Comparison of ENCODE assay signal across 8 cellular contexts in the genomic region with DNA sequence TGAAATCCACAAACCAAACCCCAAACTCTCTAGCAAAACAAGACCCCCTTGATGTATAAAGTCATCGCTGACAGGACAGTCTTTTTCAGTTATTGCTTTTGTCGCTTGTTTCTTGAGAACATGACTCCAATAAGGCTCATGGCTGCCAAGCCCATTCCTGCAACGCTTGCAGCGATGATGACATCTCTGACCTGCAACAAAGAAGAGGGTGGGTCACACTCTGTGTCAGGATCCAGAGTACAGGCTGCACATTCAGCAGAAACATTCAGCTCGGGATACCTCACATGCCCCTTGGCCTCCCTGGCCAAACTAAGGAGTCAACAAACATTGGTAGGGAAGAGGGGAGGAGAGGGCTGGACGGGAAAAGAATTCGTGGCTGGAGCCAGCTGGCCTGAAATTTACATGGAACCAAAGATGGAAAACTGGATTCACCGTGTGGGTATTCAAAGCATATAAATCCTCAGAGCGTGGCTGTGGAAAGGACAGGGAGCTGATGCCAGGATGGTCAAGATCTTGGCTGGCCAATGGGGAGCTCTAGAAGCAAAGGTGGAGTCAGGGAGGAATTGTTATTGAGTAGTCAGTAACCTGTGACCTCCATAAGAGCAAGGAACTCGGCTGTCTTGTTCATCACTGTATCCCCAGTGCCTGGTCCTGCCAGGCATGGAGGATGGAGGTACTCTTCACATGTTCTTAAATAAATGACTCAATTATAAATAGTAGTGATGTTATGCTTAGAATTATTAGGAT. TPM values are rescaled to one million over a fixed set of nuclear protein-coding genes. Genes with fewer than 3 reads are reported as not detected.
DNase-seq lines count a peak whose midpoint lies in the region; ATAC-seq and TF ChIP-seq lines count a peak whose summit lies in the region.

No MANE protein-coding gene starts in this region.

- POLR2A ChIA-PET in HEK293T (lab: Yijun Ruan, JAX), result no interaction called here

- H3K27ac ChIP-seq in coronary artery (peak overlapping the region in 1 of 2 donors; percentile 67), urinary bladder (ENCODE audit: low read depth) (peak overlapping the region; percentile 14)

- H3K4me3 ChIP-seq in coronary artery (peak overlapping the region; percentile 29), urinary bladder (ENCODE audit: low read depth, low read length) (peak overlapping the region; percentile 12)

- no peaks in the 10 kb centered on the region for H3K27me3 Mint-ChIP-seq in activated T-cell treated with anti-CD3 and anti-CD28 coated beads, Interleukin-2, amount 50 U/mL, for 4 hours (ENCODE audit: low read depth)
- peaks cover 0 to 5% (median 0%) of the 10 kb centered on the region in 3 donors for H3K27me3 Mint-ChIP-seq in naive B cell

- CTCF ChIA-PET in HEK293T (lab: Yijun Ruan, JAX), result interaction anchor here (0.6 kb wide), 1 partner anchor 62 kb away, joined by 3 read pairs; no protein-coding TSS in a partner anchor

- H3K36me3 Mint-ChIP-seq in activated T-cell treated with anti-CD3 and anti-CD28 coated beads, Interleukin-2, amount 50 U/mL, for 4 hours (ENCODE audit: insufficient read depth), result peaks cover 3% of the 10 kb centered on the region
- no peaks in the 10 kb centered on the region for H3K36me3 Mint-ChIP-seq in naive B cell

- H3K4me1 Mint-ChIP-seq in activated T-cell treated with anti-CD3 and anti-CD28 coated beads, Interleukin-2, amount 50 U/mL, for 4 hours (ENCODE audit: low read depth), result peaks cover 20% of the 10 kb centered on the region
- peaks cover 35 to 41% (median 41%) of the 10 kb centered on the region in 3 donors for H3K4me1 Mint-ChIP-seq in naive B cell

- no peaks in the 10 kb centered on the region for H3K36me3 ChIP-seq in urinary bladder (ENCODE audit: insufficient read depth)

- WGBS in urinary bladder, result 26% methylated on average over 10 of the region's 10 CpGs

- no peak for TF ChIP-seq CTCF in coronary artery (IDR thresholded peaks at IDR 0.05)

- peaks cover 2% of the 10 kb centered on the region for H3K4me1 ChIP-seq in urinary bladder (ENCODE audit: insufficient read depth)

- peak overlapping the region in 5 of 6 donors; percentile 49 to 95 (median 93) for H3K27ac Mint-ChIP-seq in naive B cell

- no peak for DNase-seq in activated T-cell treated with anti-CD3 and anti-CD28 coated beads, Interleukin-2, amount 50 U/mL, for 4 hours
- no peak for DNase-seq in activated T-cell treated with anti-CD3 and anti-CD28 coated beads, Interleukin-2, amount 50 U/mL, for 48 hours
- DNase-seq in coronary artery (ENCODE audit: low spot score), result no peak
- DNase-seq in naive B cell, result no peak
- no peak for DNase-seq in HEK293T (ENCODE audit: extremely low spot score)

- ATAC-seq in activated T-cell treated with anti-CD3 and anti-CD28 coated beads, Interleukin-2, amount 50 U/mL, for 4 hours, result no peak
- ATAC-seq in naive B cell (ENCODE audit: low read depth in 2 of 2), result no peak
- no peak for ATAC-seq in HG02571 (IDR thresholded peaks at IDR 0.05; ENCODE audit: unreplicated experiment)
- no peak for ATAC-seq in HG03378 (IDR thresholded peaks at IDR 0.05; ENCODE audit: unreplicated experiment)

- H3K9me3 Mint-ChIP-seq in activated T-cell treated with anti-CD3 and anti-CD28 coated beads, Interleukin-2, amount 50 U/mL, for 4 hours, result no peaks in the 10 kb centered on the region
- H3K9me3 Mint-ChIP-seq in naive B cell, result peaks cover 1 to 12% (median 4%) of the 10 kb centered on the region in 7 donors

- peak overlapping the region; percentile 62 for H3K4me3 Mint-ChIP-seq in activated T-cell treated with anti-CD3 and anti-CD28 coated beads, Interleukin-2, amount 50 U/mL, for 4 hours
- peak overlapping the region; percentile 63 to 90 (median 80) for H3K4me3 Mint-ChIP-seq in naive B cell

TF ChIP-seq in HEK293T, 16 proteins besides CTCF, POLR2A, EP300 and RAD21:
- TF ChIP-seq BHLHE40 (IDR thresholded peaks at IDR 0.05; ENCODE audit: borderline replicate concordance), result no peak

RNA-seq across cellular contexts. Expression of a gene that starts 11.8 kb away (rescaled TPM):
- total RNA-seq in activated T-cell treated with anti-CD3 and anti-CD28 coated beads, Interleukin-2, amount 50 U/mL, for 4 hours, result not detected
- not detected for polyA plus RNA-seq in naive B cell (ENCODE audit: low read depth in 6 of 6)
- not detected for total RNA-seq in urinary bladder
- not detected for polyA plus RNA-seq in urinary bladder

RNA-seq across cellular contexts. Expression of a gene that starts 38.4 kb away (rescaled TPM):
- total RNA-seq in activated T-cell treated with anti-CD3 and anti-CD28 coated beads, Interleukin-2, amount 50 U/mL, for 4 hours, result 1 to 10 TPM; 5.7 to 8.0 (median 7.4) TPM
- polyA plus RNA-seq in naive B cell (ENCODE audit: low read depth in 6 of 6) (10 to 100 TPM; 31.7 to 72.1 (median 42.2) TPM), urinary bladder (37.4 TPM)
- total RNA-seq in urinary bladder, result 9.4 TPM

RNA-seq across cellular contexts. Expression of a gene that starts 39.2 kb away (rescaled TPM):
- total RNA-seq in activated T-cell treated with anti-CD3 and anti-CD28 coated beads, Interleukin-2, amount 50 U/mL, for 4 hours, result 1 to 10 TPM in 1 of 3 donors, under 1 TPM in 2; 0.63 to 1.7 (median 0.90) TPM
- polyA plus RNA-seq in naive B cell (ENCODE audit: low read depth in 6 of 6) (under 1 TPM in 3 of 6 donors, not detected in 3; 0.21 to 0.40 (median 0.38) TPM), urinary bladder (61.2 TPM)
- 5.3 TPM for total RNA-seq in urinary bladder
